9 cellular contexts compared by ENCODE assay signal in the genomic region with DNA sequence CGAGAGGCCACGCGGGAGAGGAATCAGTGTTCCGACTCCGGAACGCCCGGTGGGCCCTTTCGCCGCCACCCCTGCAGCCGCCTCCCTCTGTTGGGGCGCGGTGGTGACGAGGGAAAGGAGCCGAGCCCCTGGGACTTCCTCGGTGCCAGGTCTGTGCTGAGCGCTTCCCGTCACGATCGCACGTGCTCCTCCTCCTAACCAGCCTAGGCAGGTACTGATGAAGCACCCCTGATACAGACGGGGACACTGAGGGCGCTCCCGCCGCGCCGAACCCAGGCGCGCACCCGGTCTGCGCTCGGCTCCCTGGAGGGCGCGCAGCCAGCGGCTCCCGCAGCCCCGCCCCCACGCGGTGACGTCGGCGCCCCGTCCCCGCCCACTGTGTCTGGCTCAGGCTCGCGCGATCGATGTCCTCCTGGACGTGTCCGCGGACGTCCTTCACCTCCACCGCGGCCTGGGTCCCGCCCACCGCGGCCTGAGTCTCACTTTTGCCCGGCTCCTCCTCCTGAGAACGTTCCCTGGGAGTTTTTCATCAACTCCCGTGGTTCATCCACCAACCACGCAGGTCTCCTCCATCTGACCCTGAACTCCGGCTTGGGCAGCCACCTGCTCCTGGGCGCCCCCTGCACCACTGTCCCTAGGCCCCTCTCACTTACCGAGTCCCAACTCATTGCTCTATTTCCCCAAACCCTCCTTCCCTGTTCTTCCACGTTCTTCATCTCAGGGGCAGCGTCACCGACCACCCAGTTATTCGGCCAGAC. TPM values are rescaled to one million over a fixed set of nuclear protein-coding genes. Genes with fewer than 3 reads are reported as not detected.
DNase-seq lines count a peak whose midpoint lies in the region; ATAC-seq and TF ChIP-seq lines count a peak whose summit lies in the region.
"Had no signal": no experiment of that assay in that cellular context is flagged by ENCODE, and none has a peak within 500 bp of the region (broad histone marks: within the 10 kb centered on the region; RNA-seq: fewer than 3 reads in every experiment).

No MANE protein-coding gene starts in this region.

- H3K9me3 Mint-ChIP-seq in activated B cell treated with CpG ODN at 0.5 μM for 24 hours = no peaks in the 10 kb centered on the region

- CTCF ChIA-PET in activated B cell treated with CpG ODN at 0.5 μM for 24 hours (lab: Charles Lee) = no interaction called here

- no peaks in the 10 kb centered on the region for H3K4me1 ChIP-seq in ES-I3 (ENCODE audit: insufficient read depth, low read length)

- H3K27me3 ChIP-seq in H7 (ENCODE audit: control insufficient read depth, insufficient read depth, low read length) = peaks cover 24% of the 10 kb centered on the region

- no peaks in the 10 kb centered on the region for H3K9me3 ChIP-seq in ES-I3 (ENCODE audit: control insufficient read depth, insufficient read depth, low read length)

- no peaks in the 10 kb centered on the region for H3K36me3 Mint-ChIP-seq in activated B cell treated with CpG ODN at 0.5 μM for 24 hours (ENCODE audit: low read depth)

- DNase-seq in H7 (peak; percentile 95), NCI-H1105 treated with DMSO at 0.1 percent for 48 hours (lab: John Stamatoyannopoulos, UW) (peak; percentile 73), activated B cell treated with CpG ODN at 0.5 μM for 24 hours (peak; percentile 80), left colon (peak; percentile 80 to 87)
- DNase-seq in central memory CD4-positive, alpha-beta T cell = peak; percentile 47
- DNase-seq in stimulated activated CD4-positive, alpha-beta T cell treated with anti-CD3 and anti-CD28 coated beads, Interleukin-1b, Interleukin-23, amount 100 ng/mL, for 1 hour (ENCODE audit: low read depth in 2 of 2) = peak; percentile 14 to 63

- intact Hi-C loops in activated B cell treated with CpG ODN at 0.5 μM for 24 hours (cut with micrococcal nuclease) (loop anchor here (1.0 to 5.0 kb wide), 3 partner anchors 18 to 61 kb away; no protein-coding TSS in a partner anchor), left colon (cut with DNase I, micrococcal nuclease) (no loop called here)

- H3K4me1 Mint-ChIP-seq in activated B cell treated with CpG ODN at 0.5 μM for 24 hours = peaks cover 27% of the 10 kb centered on the region

- POLR2A ChIA-PET in activated B cell treated with CpG ODN at 0.5 μM for 24 hours (lab: Charles Lee) = no interaction called here

- H3K27ac Mint-ChIP-seq in activated B cell treated with CpG ODN at 0.5 μM for 24 hours = peak overlapping the region; percentile 20

- H3K36me3 ChIP-seq in ES-I3 (ENCODE audit: insufficient read depth, low read length) (no peaks in the 10 kb centered on the region), H7 (replicated peaks; ENCODE audit: control insufficient read depth, insufficient read depth, low read length) (no peaks in the 10 kb centered on the region)

- H3K27me3 Mint-ChIP-seq in activated B cell treated with CpG ODN at 0.5 μM for 24 hours = peaks cover 36% of the 10 kb centered on the region

- ATAC-seq in activated B cell treated with CpG ODN at 0.5 μM for 24 hours (ENCODE audit: low read depth) = peak; percentile 94
- peak; percentile 93 for ATAC-seq in left colon
- no peak for ATAC-seq in GM19328 (IDR thresholded peaks at IDR 0.05; ENCODE audit: unreplicated experiment)

- peak overlapping the region; percentile 83 for H3K4me3 Mint-ChIP-seq in activated B cell treated with CpG ODN at 0.5 μM for 24 hours

- peak overlapping the region; percentile 72; the same call in 1 of the 2 replicates for H3K9ac ChIP-seq in ES-I3 (ENCODE audit: low read depth, low read length)

- H3K4me3 ChIP-seq in H7 (ENCODE audit: insufficient read depth, low read depth, low read length) = peak overlapping the region; percentile 78

- no peak for TF ChIP-seq CTCF in activated B cell treated with CpG ODN at 0.5 μM for 24 hours (IDR thresholded peaks at IDR 0.05)

RNA-seq across cellular contexts. Expression of gene KLK15, which starts 2.6 kb away (rescaled TPM):
- not detected in 2 replicates for total RNA-seq in H7 (2014; rRNA removed; shearing (Covaris generic))
- total RNA-seq in activated B cell treated with CpG ODN at 0.5 μM for 24 hours = not detected in 2 replicates
- 1 to 10 TPM; 4.5 to 8.5 TPM for total RNA-seq in left colon
- total RNA-seq: subcutaneous adipose tissue had no signal

RNA-seq across cellular contexts. Expression of gene KLK1, which starts 12.4 kb away (rescaled TPM):
- not detected in 2 replicates for total RNA-seq in H7 (2014; rRNA removed; shearing (Covaris generic))
- 10.0 and 13.0 TPM in 2 replicates for total RNA-seq in activated B cell treated with CpG ODN at 0.5 μM for 24 hours
- total RNA-seq in left colon = 100 to 1,000 TPM; 182 to 236 TPM

RNA-seq across cellular contexts. Expression of gene KLK3, which starts 18.8 kb away (rescaled TPM):
- not detected in 2 replicates for total RNA-seq in H7 (2014; rRNA removed; shearing (Covaris generic))
- total RNA-seq in activated B cell treated with CpG ODN at 0.5 μM for 24 hours (not detected in 2 replicates), left colon (10 to 100 TPM in 1 of 2 donors, 1 to 10 TPM in 1; 5.7 to 11.7 TPM)
- total RNA-seq: subcutaneous adipose tissue had no signal

RNA-seq across cellular contexts. Expression of gene KLK2, which starts 37.3 kb away (rescaled TPM):
- total RNA-seq in H7 (2014; rRNA removed; shearing (Covaris generic)) = not detected in 2 replicates
- total RNA-seq in activated B cell treated with CpG ODN at 0.5 μM for 24 hours = 0.69 and 1.8 TPM in 2 replicates
- total RNA-seq in left colon = under 1 TPM in 1 of 2 donors, not detected in 1; 0.12 TPM

RNA-seq across cellular contexts. Expression of gene ACP4, which starts 45.7 kb away (rescaled TPM):
- not detected in 2 replicates for total RNA-seq in H7 (2014; rRNA removed; shearing (Covaris generic))
- total RNA-seq in activated B cell treated with CpG ODN at 0.5 μM for 24 hours = not detected in 2 replicates
- not detected for total RNA-seq in left colon
- total RNA-seq: subcutaneous adipose tissue had no signal

Comparison
In these comparisons a context has a peak if more than half of its experiments do, and no peak if none do; other contexts are left out.
1. DNase-seq: peak in every context shown above with its lines; median percentile 95 in H7; 84 in left colon; 80 in activated B cell treated with CpG ODN at 0.5 μM for 24 hours; 73 in NCI-H1105 treated with DMSO at 0.1 percent for 48 hours; 47 in central memory CD4-positive, alpha-beta T cell; 38 in stimulated activated CD4-positive, alpha-beta T cell treated with anti-CD3 and anti-CD28 coated beads, Interleukin-1b, Interleukin-23, amount 100 ng/mL, for 1 hour.
2. RNA of gene KLK1, which starts 12.4 kb away (total RNA-seq): 182 to 236 TPM in left colon and 10.0 to 13.0 TPM in activated B cell treated with CpG ODN at 0.5 μM for 24 hours; not detected in H7; every median in the first group is over 10 times any median in the second.